6 cellular contexts compared by ENCODE assay signal in the genomic region with DNA sequence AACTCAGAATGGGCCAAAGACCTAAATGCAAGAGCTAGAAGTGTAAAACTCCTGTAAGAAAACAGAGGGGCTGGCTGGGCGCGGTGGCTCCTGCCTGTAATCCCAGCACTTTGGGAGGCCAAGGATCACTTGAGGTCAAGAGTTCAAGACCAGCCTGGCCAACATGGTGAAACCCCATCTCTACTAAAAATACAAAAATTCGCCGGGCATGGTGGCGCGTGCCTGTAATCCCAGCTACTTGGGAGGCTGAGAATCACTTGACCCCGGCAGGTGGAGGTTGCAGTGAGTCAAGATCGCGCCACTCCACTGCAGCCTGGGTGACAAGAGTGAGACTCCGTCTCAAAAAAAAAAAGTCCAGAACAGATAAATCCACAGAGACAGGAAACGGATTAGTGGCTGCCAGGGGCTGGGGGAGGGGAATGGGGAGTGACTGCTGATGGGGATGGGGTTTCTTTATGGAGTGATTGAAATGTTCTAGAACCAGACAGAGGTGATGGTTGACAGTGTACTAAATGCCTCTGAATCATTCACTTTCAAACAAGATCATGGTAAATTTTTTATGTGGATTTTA. TPM values are rescaled to one million over a fixed set of nuclear protein-coding genes. Genes with fewer than 3 reads are reported as not detected.
"Had no signal": no experiment of that assay in that cellular context is flagged by ENCODE, and none has a peak within 500 bp of the region (broad histone marks: within the 10 kb centered on the region; RNA-seq: fewer than 3 reads in every experiment).

No MANE protein-coding gene starts in this region.

RNA-seq across cellular contexts. Expression of gene COMP, which starts 57.3 kb away (rescaled TPM):
- total RNA-seq: activated CD4-positive, alpha-beta T cell treated with anti-CD3 and anti-CD28 coated beads for 36 hours; activated CD8-positive, alpha-beta memory T cell treated with anti-CD3 and anti-CD28 coated beads, Interleukin-2, amount 10 ng/mL, durations not matched to agents 7 days and 5 days; activated CD8-positive, alpha-beta T cell treated with anti-CD3 and anti-CD28 coated beads, Interleukin-2, amount 10 ng/mL, durations not matched to agents 7 days and 5 days; activated T-helper 2 cell treated with anti-CD3 and anti-CD28 coated beads, Interferon-gamma antibody, Interleukin-2, Interleukin-4, amounts not matched to agents 10 μg/mL and 5 μg/mL and 100 μg/mL, durations not matched to agents 14 hours and 24 hours and 36 hours; frontal cortex; naive thymus-derived CD4-positive, alpha-beta T cell had no signal
- polyA plus RNA-seq: naive thymus-derived CD4-positive, alpha-beta T cell had no signal
